In genomic region chr11:77322506-77322905, GRCh38 we compare ENCODE assay signal across 1 cellular context.
TF ChIP-seq lines count a peak whose summit lies in the region.

No MANE protein-coding gene starts in this region.

TF ChIP-seq in GM12878, 131 proteins besides CTCF, POLR2A, EP300 and RAD21 (continued from another document):
- TF ChIP-seq, protein P1, sequence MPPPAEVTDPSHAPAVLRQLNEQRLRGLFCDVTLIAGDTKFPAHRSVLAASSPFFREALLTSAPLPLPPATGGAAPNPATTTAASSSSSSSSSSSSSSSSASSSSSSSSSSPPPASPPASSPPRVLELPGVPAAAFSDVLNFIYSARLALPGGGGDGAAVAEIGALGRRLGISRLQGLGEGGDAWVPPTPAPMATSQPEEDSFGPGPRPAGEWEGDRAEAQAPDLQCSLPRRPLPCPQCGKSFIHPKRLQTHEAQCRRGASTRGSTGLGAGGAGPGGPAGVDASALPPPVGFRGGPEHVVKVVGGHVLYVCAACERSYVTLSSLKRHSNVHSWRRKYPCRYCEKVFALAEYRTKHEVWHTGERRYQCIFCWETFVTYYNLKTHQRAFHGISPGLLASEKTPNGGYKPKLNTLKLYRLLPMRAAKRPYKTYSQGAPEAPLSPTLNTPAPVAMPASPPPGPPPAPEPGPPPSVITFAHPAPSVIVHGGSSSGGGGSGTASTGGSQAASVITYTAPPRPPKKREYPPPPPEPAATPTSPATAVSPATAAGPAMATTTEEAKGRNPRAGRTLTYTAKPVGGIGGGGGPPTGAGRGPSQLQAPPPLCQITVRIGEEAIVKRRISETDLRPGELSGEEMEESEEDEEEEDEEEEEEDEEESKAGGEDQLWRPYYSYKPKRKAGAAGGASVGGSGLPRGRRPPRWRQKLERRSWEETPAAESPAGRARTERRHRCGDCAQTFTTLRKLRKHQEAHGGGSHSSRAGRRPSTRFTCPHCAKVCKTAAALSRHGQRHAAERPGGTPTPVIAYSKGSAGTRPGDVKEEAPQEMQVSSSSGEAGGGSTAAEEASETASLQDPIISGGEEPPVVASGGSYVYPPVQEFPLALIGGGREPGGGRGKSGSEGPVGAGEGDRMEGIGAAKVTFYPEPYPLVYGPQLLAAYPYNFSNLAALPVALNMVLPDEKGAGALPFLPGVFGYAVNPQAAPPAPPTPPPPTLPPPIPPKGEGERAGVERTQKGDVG (CRISPR knock-in tag; IDR thresholded peaks at IDR 0.05) = no peak
